Comparison of ENCODE assay signal across 9 cellular contexts in the genomic region with DNA sequence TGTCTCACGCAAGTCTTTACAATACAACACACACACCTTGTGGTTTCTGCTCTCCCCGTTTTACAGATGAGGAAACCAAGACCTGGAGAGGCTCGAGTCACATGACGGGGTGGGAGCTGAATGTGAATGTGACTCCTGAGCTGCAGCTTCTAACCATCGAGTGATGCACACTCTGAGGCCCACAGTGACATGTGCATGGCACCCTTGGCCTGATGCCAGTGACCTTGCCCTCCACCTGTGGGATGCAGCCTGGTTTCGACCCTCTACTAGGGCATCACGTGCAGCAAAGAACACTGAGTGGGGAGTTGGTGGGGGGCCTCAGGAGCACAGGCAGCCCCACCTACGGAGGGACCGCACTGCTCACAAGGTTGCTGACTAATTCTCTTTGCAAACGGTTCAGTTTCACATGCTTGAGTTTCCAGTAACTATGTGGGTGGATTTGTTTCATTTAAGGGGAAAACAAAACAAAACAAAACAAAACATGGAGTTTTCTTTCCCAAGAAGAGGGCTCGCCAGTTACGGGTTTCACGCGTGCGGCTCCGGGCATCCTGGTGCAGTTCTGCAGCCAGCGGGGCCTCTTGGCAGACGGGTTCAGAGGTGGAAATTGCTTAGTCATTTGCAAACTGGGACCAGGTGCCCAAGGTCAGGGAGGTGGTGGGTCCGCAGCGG. TPM values are rescaled to one million over a fixed set of nuclear protein-coding genes. Genes with fewer than 3 reads are reported as not detected.
A peak's percentile ranks its signal among the peaks of the same experiment; 100 is the strongest.
DNase-seq lines count a peak whose midpoint lies in the region; ATAC-seq and TF ChIP-seq lines count a peak whose summit lies in the region.
"Had no signal": no experiment of that assay in that cellular context is flagged by ENCODE, and none has a peak within 500 bp of the region (broad histone marks: within the 10 kb centered on the region; RNA-seq: fewer than 3 reads in every experiment).

No MANE protein-coding gene starts in this region.

- no peak overlapping the region for H3K4me3 ChIP-seq in HEK293 (ENCODE audit: low read depth, low read length)
- H3K4me3 ChIP-seq: right atrium auricular region had no signal

- no peaks in the 10 kb centered on the region for H3K27me3 Mint-ChIP-seq in activated T-cell treated with anti-CD3 and anti-CD28 coated beads, Interleukin-2, amount 50 U/mL, for 4 hours (ENCODE audit: low read depth)
- H3K27me3 Mint-ChIP-seq: activated naive CD8-positive, alpha-beta T cell treated with anti-CD3 and anti-CD28 coated beads, Interleukin-2, amount 10 ng/mL, durations not matched to agents 7 days and 5 days had no signal

- no peaks in the 10 kb centered on the region for H3K36me3 Mint-ChIP-seq in activated T-cell treated with anti-CD3 and anti-CD28 coated beads, Interleukin-2, amount 50 U/mL, for 4 hours (ENCODE audit: insufficient read depth)
- H3K36me3 Mint-ChIP-seq: activated naive CD8-positive, alpha-beta T cell treated with anti-CD3 and anti-CD28 coated beads, Interleukin-2, amount 10 ng/mL, durations not matched to agents 7 days and 5 days had no signal

- H3K36me3 ChIP-seq in HEK293 (ENCODE audit: control insufficient read depth in 2 of 2, insufficient read depth in 1 of 2, low read length in 2 of 2) = peaks cover 0 to 3% of the 10 kb centered on the region in 2 experiments; a peak in 1 of 3 replicates

- no peaks in the 10 kb centered on the region for H3K9me3 ChIP-seq in HEK293 (ENCODE audit: control insufficient read depth, insufficient read depth, low read depth, low read length)
- H3K9me3 ChIP-seq: right atrium auricular region had no signal

- H3K9me3 Mint-ChIP-seq in activated T-cell treated with anti-CD3 and anti-CD28 coated beads, Interleukin-2, amount 50 U/mL, for 4 hours = no peaks in the 10 kb centered on the region
- H3K9me3 Mint-ChIP-seq: activated naive CD8-positive, alpha-beta T cell treated with anti-CD3 and anti-CD28 coated beads, Interleukin-2, amount 10 ng/mL, durations not matched to agents 7 days and 5 days had no signal

- peak overlapping the region; percentile 54 for H3K4me3 Mint-ChIP-seq in activated T-cell treated with anti-CD3 and anti-CD28 coated beads, Interleukin-2, amount 50 U/mL, for 4 hours
- H3K4me3 Mint-ChIP-seq: activated naive CD8-positive, alpha-beta T cell treated with anti-CD3 and anti-CD28 coated beads, Interleukin-2, amount 10 ng/mL, durations not matched to agents 7 days and 5 days had no signal

- H3K4me1 ChIP-seq in HEK293 (ENCODE audit: control insufficient read depth, insufficient read depth, low read length) = peaks cover 9% of the 10 kb centered on the region
- peaks cover 8% of the 10 kb centered on the region for H3K4me1 ChIP-seq in foreskin keratinocyte

- peaks cover 33% of the 10 kb centered on the region for H3K4me1 Mint-ChIP-seq in activated T-cell treated with anti-CD3 and anti-CD28 coated beads, Interleukin-2, amount 50 U/mL, for 4 hours (ENCODE audit: low read depth)

- POLR2A ChIA-PET in HEK293 (lab: Yijun Ruan, JAX) = no interaction called here

- no peak for DNase-seq in activated T-cell treated with anti-CD3 and anti-CD28 coated beads, Interleukin-2, amount 50 U/mL, for 4 hours
- DNase-seq in foreskin keratinocyte = peak in 1 of 2 donors; percentile 36
- DNase-seq in stimulated activated naive CD8-positive, alpha-beta T cell treated with anti-CD3 and anti-CD28 coated beads, Interleukin-15, Interleukin-2, amounts not matched to agents 100 U/mL and 50 U/mL, for 24 hours = peak; percentile 61
- DNase-seq: activated naive CD8-positive, alpha-beta T cell treated with anti-CD3 and anti-CD28 coated beads, Interleukin-2, amount 10 ng/mL, durations not matched to agents 7 days and 5 days had no signal

- H3K27me3 ChIP-seq in foreskin keratinocyte = no peaks in the 10 kb centered on the region
- H3K27me3 ChIP-seq: right atrium auricular region had no signal

- H3K27ac ChIP-seq in HEK293 (ENCODE audit: extremely low read depth, low read depth, low read length) (no peak overlapping the region), foreskin keratinocyte (peak overlapping the region; percentile 62)
- H3K27ac ChIP-seq: right atrium auricular region had no signal

- TF ChIP-seq CTCF in HEK293 (tag by site-specific recombination; IDR thresholded peaks at IDR 0.05) = no peak
- no peak for TF ChIP-seq CTCF in foreskin keratinocyte (conservative IDR thresholded peaks at IDR 0.05)

- peak; percentile 85 to 91 for ATAC-seq in activated T-cell treated with anti-CD3 and anti-CD28 coated beads, Interleukin-2, amount 50 U/mL, for 4 hours
- peak; percentile 59 for ATAC-seq in foreskin keratinocyte
- ATAC-seq in stimulated activated naive CD8-positive, alpha-beta T cell treated with anti-CD3 and anti-CD28 coated beads, Interleukin-15, Interleukin-2, amounts not matched to agents 100 U/mL and 50 U/mL, for 24 hours = peak; percentile 78
- no peak for ATAC-seq in HG03159 (IDR thresholded peaks at IDR 0.05; ENCODE audit: unreplicated experiment)
- no peak for ATAC-seq in GM19395 (IDR thresholded peaks at IDR 0.05; ENCODE audit: unreplicated experiment)
- ATAC-seq in GM21367 (IDR thresholded peaks at IDR 0.05; ENCODE audit: unreplicated experiment) = no peak

- CTCF ChIA-PET in HEK293 (lab: Yijun Ruan, JAX) = interaction anchor here (0.5 kb wide), 1 partner anchor 208 kb away, joined by 3 read pairs; no protein-coding TSS in a partner anchor

TF ChIP-seq in HEK293, 187 proteins besides CTCF, POLR2A, EP300 and RAD21:
- TF ChIP-seq EGR2 (tag by site-specific recombination; IDR thresholded peaks at IDR 0.05; ENCODE audit: low read depth) = peak; percentile 65
- TF ChIP-seq ZFHX2 (tag by site-specific recombination; conservative IDR thresholded peaks at IDR 0.05) = peak; percentile 86
- no peak for TF ChIP-seq ZBTB17 (tag by site-specific recombination; IDR thresholded peaks at IDR 0.05)
- peak; percentile 69 for TF ChIP-seq SCRT2 (tag by site-specific recombination; IDR thresholded peaks at IDR 0.05)

RNA-seq across cellular contexts. Expression of a gene that starts 22.9 kb away (rescaled TPM):
- 1 to 10 TPM; 2.3 to 3.8 (median 3.0) TPM for total RNA-seq in activated T-cell treated with anti-CD3 and anti-CD28 coated beads, Interleukin-2, amount 50 U/mL, for 4 hours
- total RNA-seq in foreskin keratinocyte = 10.3 and 12.9 TPM in 2 replicates
- polyA plus RNA-seq in foreskin keratinocyte = 11.6 and 12.5 TPM in 2 replicates

Comparison
In these comparisons a context has a peak if more than half of its experiments do, and no peak if none do; other contexts are left out.
1. ATAC-seq: peak in activated T-cell treated with anti-CD3 and anti-CD28 coated beads, Interleukin-2, amount 50 U/mL, for 4 hours (2 of 2), foreskin keratinocyte (single experiment) and stimulated activated naive CD8-positive, alpha-beta T cell treated with anti-CD3 and anti-CD28 coated beads, Interleukin-15, Interleukin-2, amounts not matched to agents 100 U/mL and 50 U/mL, for 24 hours (single experiment); none in HG03159 (single experiment), GM19395 (single experiment) and GM21367 (single experiment).